ENCODE assay signal across 34 cellular contexts in genomic region chr18:73593207-73593606, GRCh38.
"Had no signal": no experiment of that assay in that cellular context is flagged by ENCODE, and none has a peak within 500 bp of the region (broad histone marks: within the 10 kb centered on the region; RNA-seq: fewer than 3 reads in every experiment).

No MANE protein-coding gene starts in this region.

- H3K4me2 ChIP-seq: KMS-11 had no signal

- DNase-seq: Karpas-422, Kasumi-1, KG1, MG63, MM.1S, MV-4-11, NCI-H1048, NCI-H1092, NCI-H1092 treated with DMSO at 0.1 percent for 48 hours, NCI-H1105, NCI-H1105 treated with DMSO at 0.1 percent for 48 hours, NCI-H1417, NCI-H1417 treated with DMSO at 0.1 percent for 48 hours, NCI-H1436, NCI-H1436 treated with DMSO at 0.1 percent for 48 hours, NCI-H146, NCI-H1694, NCI-H1694 treated with DMSO at 0.1 percent for 48 hours, NCI-H187, NCI-H187 treated with DMSO at 0.1 percent for 48 hours, NCI-H1930, NCI-H2029, NCI-H2029 treated with DMSO at 0.1 percent for 48 hours, NCI-H2081, NCI-H2081 treated with DMSO at 0.1 percent for 48 hours, NCI-H2107, NCI-H2171, NCI-H2171 treated with DMSO at 0.1 percent for 48 hours, NCI-H2227 treated with DMSO at 0.1 percent for 48 hours, NCI-H226, NCI-H345, NCI-H446, NCI-H446 treated with DMSO at 0.1 percent for 48 hours had no signal

- H3K4me3 ChIP-seq: MG63 had no signal

- H3K9ac ChIP-seq: KMS-11 had no signal

- H3K27me3 ChIP-seq: MG63 had no signal

- H3K27ac ChIP-seq: KMS-11 had no signal

- H3K36me3 ChIP-seq: MG63 had no signal

- H3K9me3 ChIP-seq: MG63 had no signal
